ENCODE assay signal across 8 cellular contexts in genomic region chr19:52269338-52270261, GRCh38. TPM values are rescaled to one million over a fixed set of nuclear protein-coding genes. Genes with fewer than 3 reads are reported as not detected.
DNase-seq lines count a peak whose midpoint lies in the region; ATAC-seq and TF ChIP-seq lines count a peak whose summit lies in the region.

TSS of gene ZNF766 (plus strand) at chr19:52269587. CDS start at chr19:52269614, 27 bp downstream.

- H3K4me1 Mint-ChIP-seq in activated naive CD8-positive, alpha-beta T cell treated with anti-CD3 and anti-CD28 coated beads, Interleukin-2, amount 50 U/mL, for 24 hours = peaks cover 40% of the 10 kb centered on the region

- no peaks in the 10 kb centered on the region for H3K9me3 ChIP-seq in cardiac muscle cell (ENCODE audit: low read depth)
- no peaks in the 10 kb centered on the region for H3K9me3 ChIP-seq in parathyroid adenoma (ENCODE audit: control insufficient read depth, low read length)
- H3K9me3 ChIP-seq in tibial nerve = no peaks in the 10 kb centered on the region

- H3K27ac Mint-ChIP-seq in activated naive CD8-positive, alpha-beta T cell treated with anti-CD3 and anti-CD28 coated beads, Interleukin-2, amount 50 U/mL, for 24 hours = peak within 1 kb of the TSS; percentile 94

- TF ChIP-seq EP300 in tibial nerve (IDR thresholded peaks at IDR 0.05) = peak; percentile 63 to 97

- peak; percentile 95 for ATAC-seq in HG02763 (IDR thresholded peaks at IDR 0.05; ENCODE audit: unreplicated experiment)
- peak; percentile 98 for ATAC-seq in activated naive CD8-positive, alpha-beta T cell treated with anti-CD3 and anti-CD28 coated beads, Interleukin-2, amount 50 U/mL, for 24 hours

- peak within 1 kb of the TSS; percentile 97 for H3K27ac ChIP-seq in cardiac muscle cell
- H3K27ac ChIP-seq in parathyroid adenoma = peak within 1 kb of the TSS; percentile 83
- peak within 1 kb of the TSS; percentile 94 to 97 (median 95) for H3K27ac ChIP-seq in tibial nerve

- H3K4me3 Mint-ChIP-seq in activated naive CD8-positive, alpha-beta T cell treated with anti-CD3 and anti-CD28 coated beads, Interleukin-2, amount 50 U/mL, for 24 hours = peak within 1 kb of the TSS; percentile 99

- H3K36me3 Mint-ChIP-seq in activated naive CD8-positive, alpha-beta T cell treated with anti-CD3 and anti-CD28 coated beads, Interleukin-2, amount 50 U/mL, for 24 hours (ENCODE audit: low read depth) = peaks cover 47% of the 10 kb centered on the region

- H3K27me3 Mint-ChIP-seq in activated naive CD8-positive, alpha-beta T cell treated with anti-CD3 and anti-CD28 coated beads, Interleukin-2, amount 50 U/mL, for 24 hours = no peaks in the 10 kb centered on the region

- H3K4me3 ChIP-seq in cardiac muscle cell (peak within 1 kb of the TSS; percentile 95), parathyroid adenoma (ENCODE audit: low read depth, low read length) (peak within 1 kb of the TSS; percentile 99), tibial nerve (peak within 1 kb of the TSS; percentile 69 to 91 (median 86))

- H3K36me3 ChIP-seq in cardiac muscle cell = no peaks in the 10 kb centered on the region
- H3K36me3 ChIP-seq in parathyroid adenoma (ENCODE audit: control insufficient read depth, insufficient read depth, low read length) = no peaks in the 10 kb centered on the region
- H3K36me3 ChIP-seq in tibial nerve = peaks cover 0 to 31% (median 0%) of the 10 kb centered on the region in 3 donors

- DNase-seq in NCI-H1417 treated with DMSO at 0.1 percent for 48 hours (lab: John Stamatoyannopoulos, UW) (peak; percentile 78), SW480 (ENCODE audit: low spot score) (peak; percentile 98), cardiac muscle cell (ENCODE audit: low read depth in 1 of 2, low spot score in 1 of 2) (peak; percentile 96 to 97), tibial nerve (ENCODE audit: low spot score in 2 of 2) (peak; percentile 97 to 98)
- peak; percentile 98 for DNase-seq in activated naive CD8-positive, alpha-beta T cell treated with anti-CD3 and anti-CD28 coated beads, Interleukin-2, amount 50 U/mL, for 24 hours

- TF ChIP-seq CTCF in cardiac muscle cell (IDR thresholded peaks at IDR 0.05; ENCODE audit: low read depth, low read length) (no peak), parathyroid adenoma (IDR thresholded peaks at IDR 0.05) (no peak), tibial nerve (IDR thresholded peaks at IDR 0.05) (peak in 2 of 5 experiments; percentile 14 to 33)

- peak within 1 kb of the TSS; percentile 48 for H3K9ac ChIP-seq in parathyroid adenoma

- H3K4me2 ChIP-seq in parathyroid adenoma (ENCODE audit: low read length) = peak within 1 kb of the TSS; percentile 96

- TF ChIP-seq POLR2A in GM10847 (IDR thresholded peaks at IDR 0.05; ENCODE audit: extremely low read depth, insufficient read length) (peak; percentile 83), tibial nerve (IDR thresholded peaks at IDR 0.05) (peak; percentile 78 to 86)

- 0 to 1% methylated on average over 58 to 70 of the region's 70 CpGs for WGBS in tibial nerve, 2 donors

- H3K79me2 ChIP-seq in parathyroid adenoma = peaks cover 29% of the 10 kb centered on the region

- H3K27me3 ChIP-seq in cardiac muscle cell (no peaks in the 10 kb centered on the region), parathyroid adenoma (ENCODE audit: control insufficient read depth, insufficient read depth, low read length) (no peaks in the 10 kb centered on the region), tibial nerve (no peaks in the 10 kb centered on the region)

- H3K4me1 ChIP-seq in cardiac muscle cell (ENCODE audit: low read depth) = peaks cover 2% of the 10 kb centered on the region
- no peaks in the 10 kb centered on the region for H3K4me1 ChIP-seq in parathyroid adenoma
- peaks cover 0 to 36% (median 6%) of the 10 kb centered on the region in 4 donors for H3K4me1 ChIP-seq in tibial nerve

- H3K9me3 Mint-ChIP-seq in activated naive CD8-positive, alpha-beta T cell treated with anti-CD3 and anti-CD28 coated beads, Interleukin-2, amount 50 U/mL, for 24 hours = peaks cover 38% of the 10 kb centered on the region

- H2AFZ ChIP-seq in parathyroid adenoma = peak within 1 kb of the TSS; percentile 81

RNA-seq across cellular contexts. Expression of gene ZNF766, which starts in this region (rescaled TPM):
- total RNA-seq in cardiac muscle cell = 8.4 and 10.9 TPM in 2 replicates
- polyA plus RNA-seq in cardiac muscle cell = 26.5 and 27.9 TPM in 2 replicates
- 10 to 100 TPM in 1 of 4 donors, 1 to 10 TPM in 3; 7.7 to 11.4 (median 9.0) TPM for total RNA-seq in tibial nerve

Comparison
In these comparisons a context has a peak if more than half of its experiments do, and no peak if none do; other contexts are left out.
1. Peak in every context shown above with its lines: DNase-seq, ATAC-seq, H3K4me3 ChIP-seq and H3K27ac ChIP-seq.